Comparison of ENCODE assay signal across 15 cellular contexts in genomic region chr9:105144076-105144475, GRCh38.
"Had no signal": no experiment of that assay in that cellular context is flagged by ENCODE, and none has a peak within 500 bp of the region (broad histone marks: within the 10 kb centered on the region; RNA-seq: fewer than 3 reads in every experiment).

No MANE protein-coding gene starts in this region.

- ATAC-seq: gastroesophageal sphincter; heart left ventricle; left ventricle myocardium superior; stimulated activated naive CD8-positive, alpha-beta T cell treated with anti-CD3 and anti-CD28 coated beads, Interleukin-15, Interleukin-2, amounts not matched to agents 100 U/mL and 50 U/mL, for 24 hours had no signal

- H3K36me3 ChIP-seq: gastroesophageal sphincter, heart left ventricle, neural progenitor cell, prostate gland, right atrium auricular region, tibial artery had no signal

- H3K27ac ChIP-seq: gastroesophageal sphincter, heart left ventricle, neural progenitor cell, prostate gland, right atrium auricular region, tibial artery had no signal

- H3K9me3 ChIP-seq: gastroesophageal sphincter, heart left ventricle, prostate gland, right atrium auricular region, tibial artery had no signal

- H3K4me2 ChIP-seq: neural progenitor cell had no signal

- H3K4me1 ChIP-seq: prostate gland, right atrium auricular region, tibial artery had no signal

- FAIRE-seq: astrocyte had no signal

- H3K27me3 ChIP-seq: gastroesophageal sphincter, heart left ventricle, neural progenitor cell, right atrium auricular region, tibial artery had no signal

- H3K4me3 ChIP-seq: gastroesophageal sphincter, heart left ventricle, neural progenitor cell, prostate gland, right atrium auricular region, tibial artery had no signal

- DNase-seq: activated CD4-positive, alpha-beta T cell treated with anti-CD3 and anti-CD28 coated beads, Interleukin-2, amount 50 U/mL, for 4 hours; activated gamma-delta T cell; erythroblast; heart left ventricle; left ventricle myocardium superior; naive B cell; stimulated activated naive CD8-positive, alpha-beta T cell treated with anti-CD3 and anti-CD28 coated beads, Interleukin-15, Interleukin-2, amounts not matched to agents 100 U/mL and 50 U/mL, for 24 hours; substantia nigra; T-helper 2 cell; tibial artery had no signal
